8 cellular contexts compared by ENCODE assay signal in the genomic region with DNA sequence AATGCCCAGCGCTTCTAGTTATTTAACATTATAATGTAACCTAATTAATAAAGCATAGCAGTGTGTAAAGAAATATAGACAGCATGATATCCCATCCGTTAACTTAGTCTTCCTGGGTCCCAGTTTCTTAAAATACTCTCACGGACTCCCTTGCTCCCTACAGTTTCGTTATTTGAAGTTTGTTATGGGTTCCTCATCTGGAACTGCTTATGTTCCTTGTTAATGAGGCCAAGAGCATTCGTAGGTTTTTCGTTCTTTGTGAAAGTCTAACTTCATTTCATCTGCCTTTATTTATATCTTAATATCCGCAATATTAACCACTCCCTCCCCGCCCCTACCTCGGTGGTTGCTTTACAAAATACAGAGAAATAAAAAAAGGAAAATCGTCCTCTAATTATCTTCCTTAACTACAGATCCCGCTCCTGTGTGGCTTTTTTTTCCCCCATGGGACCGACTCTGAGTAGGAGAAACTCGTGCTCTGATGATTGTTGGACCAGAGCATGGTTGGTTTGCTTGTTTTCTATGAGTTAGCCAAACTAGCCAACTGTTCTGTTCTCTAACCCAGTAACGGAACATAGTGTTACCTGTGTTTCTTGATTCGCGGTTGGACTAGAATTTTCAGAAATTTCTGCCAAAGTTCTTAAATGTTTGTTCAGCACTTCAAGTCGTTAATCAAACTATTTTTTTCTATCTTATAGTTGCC. TPM values are rescaled to one million over a fixed set of nuclear protein-coding genes. Genes with fewer than 3 reads are reported as not detected.
DNase-seq lines count a peak whose midpoint lies in the region; FAIRE-seq and TF ChIP-seq lines count a peak whose summit lies in the region.

No MANE protein-coding gene starts in this region.

- no peak for TF ChIP-seq POLR2A in adrenal gland (IDR thresholded peaks at IDR 0.05)
- no peak for TF ChIP-seq POLR2A in spleen (IDR thresholded peaks at IDR 0.05)
- no peak for TF ChIP-seq POLR2A in H54 (IDR thresholded peaks at IDR 0.05; ENCODE audit: low read depth, low read length)

- H3K36me3 ChIP-seq in HUES64 (ENCODE audit: insufficient read depth, low read length) (peaks cover 26% of the 10 kb centered on the region), adrenal gland (replicated peaks in 1 of 2) (peaks cover 0 to 19% of the 10 kb centered on the region in 2 donors), iPS-18a (ENCODE audit: control insufficient read depth, low read depth, low read length) (peaks cover 22% of the 10 kb centered on the region), spleen (peaks cover 0 to 25% (median 20%) of the 10 kb centered on the region in 6 donors)

- 35% methylated on average over 14 of the region's 17 CpGs for WGBS in HUES64
- WGBS in adrenal gland, 4 donors, result 12% methylated on average over 17 of the region's 17 CpGs
- 6 to 16% (median 8%) methylated on average over 17 of the region's 17 CpGs for WGBS in spleen, 5 donors

- H3K9ac ChIP-seq in HUES64 (ENCODE audit: low read depth, low read length), result peak overlapping the region; percentile 89
- peak overlapping the region; percentile 89 for H3K9ac ChIP-seq in iPS-18a (ENCODE audit: low read length)

- TF ChIP-seq CTCF in C4-2B (conservative IDR thresholded peaks at IDR 0.05) (no peak), adrenal gland (IDR thresholded peaks at IDR 0.05) (no peak), spleen (IDR thresholded peaks at IDR 0.05 in 8 of 11, conservative IDR thresholded peaks at IDR 0.05 in 3 of 11) (no peak)

- no peak for FAIRE-seq in H54 (lab: Jason Lieb, UNC)

- H3K9me3 ChIP-seq in HUES64 (ENCODE audit: insufficient read depth, low read depth, low read length) (no peaks in the 10 kb centered on the region), adrenal gland (replicated peaks in 1 of 3) (no peaks in the 10 kb centered on the region), iPS-18a (ENCODE audit: control insufficient read depth, low read depth, low read length) (no peaks in the 10 kb centered on the region), spleen (no peaks in the 10 kb centered on the region)

- peak overlapping the region; percentile 93 for H3K27ac ChIP-seq in C4-2B
- H3K27ac ChIP-seq in HUES64 (ENCODE audit: low read depth, low read length), result peak overlapping the region; percentile 83
- peak overlapping the region; percentile 49 to 95 (median 91) for H3K27ac ChIP-seq in adrenal gland
- H3K27ac ChIP-seq in iPS-18a (ENCODE audit: low read length), result peak overlapping the region; percentile 30
- peak overlapping the region; percentile 95 to 99 (median 97) for H3K27ac ChIP-seq in spleen

- intact Hi-C loops in adrenal gland (cut with DNase I) (no loop called here), spleen (cut with DNase I; ENCODE audit: low total_unique reads) (no loop called here)

- H3K4me3 ChIP-seq in HUES64 (ENCODE audit: low read length), result peak overlapping the region; percentile 96
- peak overlapping the region; percentile 68 to 84 (median 76) for H3K4me3 ChIP-seq in adrenal gland
- peak overlapping the region; percentile 95 for H3K4me3 ChIP-seq in iPS-18a (ENCODE audit: low read length)
- H3K4me3 ChIP-seq in spleen, result peak overlapping the region; percentile 91 to 99 (median 94)

- DNase-seq in adrenal gland (peak in 1 of 7 donors; percentile 8), spleen (no peak), H54 (ENCODE audit: insufficient read length, low spot score) (no peak), iPS-NIHi11 (ENCODE audit: low spot score) (no peak)
- DNase-seq in NK-92 treated with Interleukin-12 subunit alpha and Interleukin-12 subunit beta, amount 100 ng/mL, for 24 hours (lab: John Stamatoyannopoulos, UW), result no peak

- no peaks in the 10 kb centered on the region for H3K27me3 ChIP-seq in HUES64 (ENCODE audit: insufficient read depth, low read length)
- no peaks in the 10 kb centered on the region for H3K27me3 ChIP-seq in adrenal gland
- H3K27me3 ChIP-seq in iPS-18a (ENCODE audit: control insufficient read depth, insufficient read depth, low read length), result no peaks in the 10 kb centered on the region
- H3K27me3 ChIP-seq in spleen (replicated peaks in 1 of 7), result no peaks in the 10 kb centered on the region

- peaks cover 5% of the 10 kb centered on the region for H3K4me1 ChIP-seq in HUES64 (ENCODE audit: insufficient read depth, low read length)
- peaks cover 7 to 20% of the 10 kb centered on the region in 2 donors for H3K4me1 ChIP-seq in adrenal gland (replicated peaks in 1 of 2)
- no peaks in the 10 kb centered on the region for H3K4me1 ChIP-seq in iPS-18a (ENCODE audit: control insufficient read depth, low read depth, low read length)
- peaks cover 20 to 87% (median 65%) of the 10 kb centered on the region in 6 donors for H3K4me1 ChIP-seq in spleen

RNA-seq across cellular contexts. Expression of gene ADPRM, which starts 0.9 kb away (rescaled TPM):
- 6.1 TPM for polyA plus RNA-seq in HUES64 (2013, experiment 1 of 2)
- 8.7 TPM for polyA plus RNA-seq in HUES64 (2013, experiment 2 of 2)
- total RNA-seq in adrenal gland, result 10 to 100 TPM in 2 of 8 donors, 1 to 10 TPM in 6; 3.8 to 12.1 (median 7.6) TPM
- 10 to 100 TPM in 1 of 3 donors, 1 to 10 TPM in 2; 7.5 to 11.1 (median 8.2) TPM for polyA plus RNA-seq in adrenal gland
- 10 to 100 TPM; 11.5 to 36.0 (median 16.8) TPM for total RNA-seq in spleen
- 10 to 100 TPM; 14.5 to 23.3 (median 14.8) TPM for polyA plus RNA-seq in spleen

RNA-seq across cellular contexts. Expression of gene SCO1, which starts 0.9 kb away (rescaled TPM):
- polyA plus RNA-seq in HUES64 (2013, experiment 1 of 2), result 38.6 TPM
- 34.6 TPM for polyA plus RNA-seq in HUES64 (2013, experiment 2 of 2)
- total RNA-seq in adrenal gland (10 to 100 TPM; 19.2 to 43.7 (median 35.1) TPM), spleen (10 to 100 TPM; 10.8 to 31.1 (median 22.4) TPM)
- polyA plus RNA-seq in adrenal gland (10 to 100 TPM in 1 of 3 donors, 1 to 10 TPM in 2; 6.1 to 36.3 (median 7.9) TPM), spleen (1 to 10 TPM; 5.4 to 10.0 (median 8.3) TPM)

RNA-seq across cellular contexts. Expression of gene TMEM220, which starts 31.6 kb away (rescaled TPM):
- 1.6 TPM for polyA plus RNA-seq in HUES64 (2013, experiment 1 of 2)
- 2.2 TPM for polyA plus RNA-seq in HUES64 (2013, experiment 2 of 2)
- total RNA-seq in adrenal gland (10 to 100 TPM; 10.7 to 33.2 (median 21.0) TPM), spleen (10 to 100 TPM in 2 of 7 donors, 1 to 10 TPM in 5; 4.0 to 12.1 (median 6.1) TPM)
- polyA plus RNA-seq in adrenal gland (10 to 100 TPM; 20.8 to 27.6 (median 24.4) TPM), spleen (1 to 10 TPM; 3.6 to 4.4 (median 4.3) TPM)

RNA-seq across cellular contexts. Expression of gene MYH3, which starts 41.2 kb away (rescaled TPM):
- polyA plus RNA-seq in HUES64 (2013, experiment 1 of 2), result 0.85 TPM
- 1.0 TPM for polyA plus RNA-seq in HUES64 (2013, experiment 2 of 2)
- total RNA-seq in adrenal gland, result 1 to 10 TPM in 2 of 8 donors, under 1 TPM in 5, not detected in 1; 0.43 to 2.3 (median 0.74) TPM
- polyA plus RNA-seq in adrenal gland, result 1 to 10 TPM in 2 of 3 donors, under 1 TPM in 1; 0.62 to 9.3 (median 3.9) TPM
- total RNA-seq in spleen, result 1 to 10 TPM; 2.2 to 6.0 (median 3.1) TPM
- 1 to 10 TPM; 4.9 to 9.0 (median 8.0) TPM for polyA plus RNA-seq in spleen

Comparison
In these comparisons a context has a peak if more than half of its experiments do, and no peak if none do; other contexts are left out.
1. H3K27ac ChIP-seq: peak in every context shown above with its lines; median percentile 97 in spleen; 93 in C4-2B; 91 in adrenal gland; 83 in HUES64; 30 in iPS-18a.